ENCODE assay signal across 21 cellular contexts in the genomic region with DNA sequence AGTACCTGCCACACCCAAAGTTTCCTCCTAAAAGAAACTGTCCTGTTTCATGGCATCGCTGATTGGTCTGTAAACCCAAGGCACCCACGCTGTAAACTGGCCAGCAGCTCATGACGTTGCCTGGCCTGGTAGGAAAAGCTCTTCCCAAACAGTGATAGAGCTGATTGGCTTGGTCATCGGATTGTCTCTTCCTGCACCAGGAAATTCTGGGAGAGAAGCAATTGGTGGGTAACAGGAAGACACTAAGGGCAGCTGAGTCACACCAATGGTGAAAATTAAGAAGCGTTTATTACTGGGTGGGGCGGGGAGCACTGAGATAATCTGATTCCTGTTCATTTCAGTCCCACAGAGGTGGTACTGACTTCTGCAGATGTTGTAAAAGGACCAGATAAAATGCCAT. TPM values are rescaled to one million over a fixed set of nuclear protein-coding genes. Genes with fewer than 3 reads are reported as not detected.
DNase-seq lines count a peak whose midpoint lies in the region; ATAC-seq and TF ChIP-seq lines count a peak whose summit lies in the region.
"Had no signal": no experiment of that assay in that cellular context is flagged by ENCODE, and none has a peak within 500 bp of the region (broad histone marks: within the 10 kb centered on the region; RNA-seq: fewer than 3 reads in every experiment).

No MANE protein-coding gene starts in this region.

- H3K27ac ChIP-seq in KMS-11: no peak overlapping the region
- H3K27ac ChIP-seq in upper lobe of right lung: no peak overlapping the region
- H3K27ac ChIP-seq: SJCRH30 had no signal

- no peak for DNase-seq in activated naive CD4-positive, alpha-beta T cell treated with anti-CD3 and anti-CD28 coated beads, Interleukin-2, amount 50 U/mL, for 72 hours (ENCODE audit: low spot score in 2 of 2)
- DNase-seq in activated naive CD4-positive, alpha-beta T cell (lab: John Stamatoyannopoulos, UW): no peak
- peak; percentile 11 to 86 for DNase-seq in dermis microvascular lymphatic vessel endothelial cell (ENCODE audit: low read depth in 2 of 2)
- DNase-seq in pulmonary artery endothelial cell (ENCODE audit: low read depth, low spot score): peak; percentile 36
- DNase-seq in upper lobe of right lung: no peak
- no peak for DNase-seq in activated CD4-positive, alpha-beta T cell treated with anti-CD3 and anti-CD28 coated beads, Interleukin-2, amount 50 U/mL, for 1 hour
- no peak for DNase-seq in pons (ENCODE audit: low spot score)
- DNase-seq: ACHN, AML-193, Calu3, DMS53, HCEC 1CT, KBM-7, NCI-H1436 treated with DMSO at 0.1 percent for 48 hours, NCI-H2029 treated with DMSO at 0.1 percent for 48 hours, NCI-H2171 treated with DMSO at 0.1 percent for 48 hours, NCI-H774, PC-3, SJCRH30 had no signal

- H3K36me3 Mint-ChIP-seq in activated naive CD4-positive, alpha-beta T cell treated with anti-CD3 and anti-CD28 coated beads, Interleukin-2, amount 50 U/mL, for 72 hours: peaks cover 7 to 44% of the 10 kb centered on the region in 2 donors

- H3K36me3 ChIP-seq in KMS-11 (ENCODE audit: insufficient read depth) (no peaks in the 10 kb centered on the region), upper lobe of right lung (no peaks in the 10 kb centered on the region)
- H3K36me3 ChIP-seq: SJCRH30 had no signal

- no peak overlapping the region for H2AFZ ChIP-seq in KMS-11 (ENCODE audit: low read depth)

- peak overlapping the region; percentile 77; the same call in 1 of the 2 replicates for H3K4me2 ChIP-seq in KMS-11

- peak overlapping the region; percentile 10 to 72 for H3K27ac Mint-ChIP-seq in activated naive CD4-positive, alpha-beta T cell treated with anti-CD3 and anti-CD28 coated beads, Interleukin-2, amount 50 U/mL, for 72 hours

- H3K4me3 ChIP-seq in KMS-11 (IDR thresholded peaks at IDR 0.05; ENCODE audit: insufficient read depth, low read depth, low read length) (no peak overlapping the region), upper lobe of right lung (no peak overlapping the region)
- H3K4me3 ChIP-seq: SJCRH30 had no signal

- no peak for ATAC-seq in activated naive CD4-positive, alpha-beta T cell treated with anti-CD3 and anti-CD28 coated beads, Interleukin-2, amount 50 U/mL, for 72 hours
- no peak for ATAC-seq in upper lobe of right lung
- ATAC-seq: PC-3 had no signal

- H3K9me3 Mint-ChIP-seq in activated naive CD4-positive, alpha-beta T cell treated with anti-CD3 and anti-CD28 coated beads, Interleukin-2, amount 50 U/mL, for 72 hours: peaks cover 0 to 10% of the 10 kb centered on the region in 2 donors

- H3K4me1 ChIP-seq in KMS-11 (ENCODE audit: low read depth, poor library complexity, severe bottlenecking) (peaks cover 47% of the 10 kb centered on the region), upper lobe of right lung (no peaks in the 10 kb centered on the region)
- H3K4me1 ChIP-seq: SJCRH30 had no signal

- H3K27me3 ChIP-seq in KMS-11 (ENCODE audit: insufficient read depth, low read depth): no peaks in the 10 kb centered on the region
- no peaks in the 10 kb centered on the region for H3K27me3 ChIP-seq in upper lobe of right lung
- H3K27me3 ChIP-seq: SJCRH30 had no signal

- no peaks in the 10 kb centered on the region for H3K79me2 ChIP-seq in KMS-11 (ENCODE audit: insufficient read depth, low read depth)

- intact Hi-C loops in upper lobe of right lung (cut with DNase I): no loop called here

- H4K20me1 ChIP-seq in KMS-11 (ENCODE audit: insufficient read depth): no peaks in the 10 kb centered on the region

- H3K9ac ChIP-seq in KMS-11: no peak overlapping the region

- no peak for TF ChIP-seq CTCF in KMS-11 (conservative IDR thresholded peaks at IDR 0.05; ENCODE audit: low read depth, low read length)
- no peak for TF ChIP-seq CTCF in upper lobe of right lung (IDR thresholded peaks at IDR 0.05)

- no peaks in the 10 kb centered on the region for H3K9me3 ChIP-seq in upper lobe of right lung
- H3K9me3 ChIP-seq: SJCRH30 had no signal

RNA-seq across cellular contexts. Expression of a gene that starts 31.0 kb away (rescaled TPM):
- 10 to 100 TPM; 47.0 to 72.9 TPM for total RNA-seq in activated naive CD4-positive, alpha-beta T cell treated with anti-CD3 and anti-CD28 coated beads, Interleukin-2, amount 50 U/mL, for 72 hours
- 0.89 and 2.1 TPM in 2 replicates for total RNA-seq in dermis microvascular lymphatic vessel endothelial cell
- total RNA-seq in pulmonary artery endothelial cell: 5.7 and 7.7 TPM in 2 replicates
- 24.7 TPM for total RNA-seq in upper lobe of right lung
- total RNA-seq: Calu3, NCI-H460, PC-3, SJCRH30 had no signal

Comparison
In these comparisons a context has a peak if more than half of its experiments do, and no peak if none do; other contexts are left out.
1. DNase-seq: peak in dermis microvascular lymphatic vessel endothelial cell (2 of 2) and pulmonary artery endothelial cell (single experiment); none in activated naive CD4-positive, alpha-beta T cell treated with anti-CD3 and anti-CD28 coated beads, Interleukin-2, amount 50 U/mL, for 72 hours (0 of 2), activated naive CD4-positive, alpha-beta T cell (0 of 4), upper lobe of right lung (single experiment), activated CD4-positive, alpha-beta T cell treated with anti-CD3 and anti-CD28 coated beads, Interleukin-2, amount 50 U/mL, for 1 hour (single experiment) and pons (single experiment).